ENCODE assay signal across 9 cellular contexts in the genomic region with DNA sequence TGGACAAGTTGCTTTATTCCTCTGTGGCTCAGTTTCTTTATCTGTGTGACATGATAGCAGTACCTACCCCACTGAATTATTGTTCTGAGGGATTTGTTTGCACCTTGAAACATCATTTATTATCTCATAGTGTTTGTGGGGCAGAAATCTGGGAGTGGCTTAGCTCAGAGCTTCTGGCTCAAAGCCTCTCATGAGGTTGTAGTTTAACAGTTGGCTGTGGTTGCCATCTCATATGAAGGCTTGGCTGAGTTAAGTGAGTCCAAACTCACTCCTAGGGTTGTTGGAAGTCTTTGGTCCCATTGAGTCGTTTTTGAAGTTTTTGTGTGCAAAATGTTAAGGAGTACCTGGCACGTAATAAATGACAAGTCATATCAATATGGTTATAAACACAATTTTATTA. TPM values are rescaled to one million over a fixed set of nuclear protein-coding genes. Genes with fewer than 3 reads are reported as not detected.
"Had no signal": no experiment of that assay in that cellular context is flagged by ENCODE, and none has a peak within 500 bp of the region (broad histone marks: within the 10 kb centered on the region; RNA-seq: fewer than 3 reads in every experiment).

No MANE protein-coding gene starts in this region.

- DNase-seq: GDM1, GF-D8 had no signal

- FAIRE-seq: G401.6, GM12878, GM12891, GM12892, GM18507, GM19239 had no signal

- H3K4me3 ChIP-seq: GM12878 had no signal

- ATAC-seq: GM12878 had no signal

RNA-seq across cellular contexts. Expression of a gene that starts 3.6 kb away (rescaled TPM):
- total RNA-seq: G401 had no signal

RNA-seq across cellular contexts. Expression of a gene that starts 45.4 kb away (rescaled TPM):
- total RNA-seq: G401 had no signal
- polyA plus RNA-seq: GM12878 had no signal
